ENCODE assay signal across 35 cellular contexts in genomic region chr9:86642721-86643120, GRCh38.
"Had no signal": no experiment of that assay in that cellular context is flagged by ENCODE, and none has a peak within 500 bp of the region (broad histone marks: within the 10 kb centered on the region; RNA-seq: fewer than 3 reads in every experiment).

No MANE protein-coding gene starts in this region.

- H3K4me1 ChIP-seq: adrenal gland, Peyer's patch had no signal

- DNase-seq: activated B cell treated with CpG ODN at 0.5 μM for 24 hours; activated CD4-positive, alpha-beta memory T cell treated with anti-CD3 and anti-CD28 coated beads for 36 hours; activated CD4-positive, alpha-beta T cell treated with anti-CD3 and anti-CD28 coated beads for 4 hours; activated CD4-positive, alpha-beta T cell treated with anti-CD3 and anti-CD28 coated beads, Interleukin-2, amount 50 U/mL, for 1 hour; activated CD4-positive, CD25-positive, alpha-beta regulatory T cell treated with anti-CD3 and anti-CD28 coated beads, Interleukin-2, amount 50 U/mL, for 72 hours; activated CD8-positive, alpha-beta memory T cell treated with anti-CD3 and anti-CD28 coated beads, Interleukin-2, amount 50 U/mL, for 4 hours; activated gamma-delta T cell treated with Interleukin-2 at 50 U/mL for 16 hours; activated naive CD4-positive, alpha-beta T cell treated with anti-CD3 and anti-CD28 coated beads for 36 hours; activated T-cell treated with anti-CD3 and anti-CD28 coated beads for 4 hours; activated T-cell treated with anti-CD3 and anti-CD28 coated beads, Interleukin-2, amount 50 U/mL, for 4 hours; adrenal gland; body of pancreas; caudate nucleus; NCI-H1105; NCI-H1417 treated with DMSO at 0.1 percent for 48 hours; NCI-H187 treated with DMSO at 0.1 percent for 48 hours; NCI-H2081; NCI-H2171 treated with DMSO at 0.1 percent for 48 hours; NCI-H2227 treated with DMSO at 0.1 percent for 48 hours; NCI-H446; NCI-H510A treated with DMSO at 0.1 percent for 48 hours; NCI-H526 treated with DMSO at 0.1 percent for 48 hours; NCI-H774; PC-3; Peyer's patch; RPMI8226; SHP77 treated with DMSO at 0.1 percent for 48 hours; SW 1271; T-helper 1 cell; T-helper 2 cell; T-helper 9 cell had no signal

- H3K4me1 Mint-ChIP-seq: activated B cell treated with CpG ODN at 0.5 μM for 24 hours had no signal

- H3K36me3 Mint-ChIP-seq: activated CD4-positive, alpha-beta memory T cell treated with anti-CD3 and anti-CD28 coated beads for 36 hours; activated naive CD4-positive, alpha-beta T cell treated with anti-CD3 and anti-CD28 coated beads, Interleukin-2, amount 50 U/mL, for 72 hours had no signal

- H3K9me3 Mint-ChIP-seq: activated B cell treated with CpG ODN at 0.5 μM for 24 hours; activated CD4-positive, alpha-beta memory T cell treated with anti-CD3 and anti-CD28 coated beads for 36 hours; activated naive CD4-positive, alpha-beta T cell treated with anti-CD3 and anti-CD28 coated beads for 36 hours; activated naive CD4-positive, alpha-beta T cell treated with anti-CD3 and anti-CD28 coated beads, Interleukin-2, amount 50 U/mL, for 72 hours; activated T-cell treated with anti-CD3 and anti-CD28 coated beads, Interleukin-2, amount 50 U/mL, for 4 hours; activated T-helper 1 cell treated with anti-CD3 and anti-CD28 coated beads, Interleukin-12 subunit alpha, Interleukin-12 subunit beta, Interleukin-2, Interleukin-4 antibody, amounts not matched to agents 30 ng/mL and 10 ng/mL and 1 ng/mL, durations not matched to agents 14 hours and 24 hours and 36 hours had no signal

- H3K27me3 ChIP-seq: adrenal gland, body of pancreas, Peyer's patch had no signal

- H3K4me3 ChIP-seq: adrenal gland, body of pancreas, K562, Peyer's patch had no signal

- H3K9me3 ChIP-seq: adrenal gland, body of pancreas, Peyer's patch had no signal

- H3K27ac Mint-ChIP-seq: activated B cell treated with CpG ODN at 0.5 μM for 24 hours; activated CD4-positive, alpha-beta memory T cell treated with anti-CD3 and anti-CD28 coated beads for 36 hours; activated naive CD4-positive, alpha-beta T cell treated with anti-CD3 and anti-CD28 coated beads for 36 hours; activated naive CD4-positive, alpha-beta T cell treated with anti-CD3 and anti-CD28 coated beads, Interleukin-2, amount 50 U/mL, for 72 hours; activated T-helper 1 cell treated with anti-CD3 and anti-CD28 coated beads, Interleukin-12 subunit alpha, Interleukin-12 subunit beta, Interleukin-2, Interleukin-4 antibody, amounts not matched to agents 30 ng/mL and 10 ng/mL and 1 ng/mL, durations not matched to agents 14 hours and 24 hours and 36 hours had no signal

- H3K27me3 Mint-ChIP-seq: activated B cell treated with CpG ODN at 0.5 μM for 24 hours had no signal

- H3K36me3 ChIP-seq: adrenal gland, Peyer's patch had no signal

- H3K27ac ChIP-seq: adrenal gland, body of pancreas, Peyer's patch, VCaP had no signal

- H3K4me3 Mint-ChIP-seq: activated B cell treated with CpG ODN at 0.5 μM for 24 hours; activated CD4-positive, alpha-beta memory T cell treated with anti-CD3 and anti-CD28 coated beads for 36 hours; activated naive CD4-positive, alpha-beta T cell treated with anti-CD3 and anti-CD28 coated beads for 36 hours; activated T-cell treated with anti-CD3 and anti-CD28 coated beads, Interleukin-2, amount 50 U/mL, for 4 hours; activated T-helper 1 cell treated with anti-CD3 and anti-CD28 coated beads, Interleukin-12 subunit alpha, Interleukin-12 subunit beta, Interleukin-2, Interleukin-4 antibody, amounts not matched to agents 30 ng/mL and 10 ng/mL and 1 ng/mL, durations not matched to agents 14 hours and 24 hours and 36 hours had no signal

- ATAC-seq: activated naive CD4-positive, alpha-beta T cell treated with anti-CD3 and anti-CD28 coated beads, Interleukin-2, amount 50 U/mL, for 72 hours; activated T-cell treated with anti-CD3 and anti-CD28 coated beads, Interleukin-2, amount 50 U/mL, for 4 hours; body of pancreas; K562; PC-3 had no signal
